Comparison of ENCODE assay signal across 8 cellular contexts in genomic region chr2:74472945-74473258, GRCh38. TPM values are rescaled to one million over a fixed set of nuclear protein-coding genes. Genes with fewer than 3 reads are reported as not detected.
A peak's percentile ranks its signal among the peaks of the same experiment; 100 is the strongest.
DNase-seq lines count a peak whose midpoint lies in the region; ATAC-seq and TF ChIP-seq lines count a peak whose summit lies in the region.

No MANE protein-coding gene starts in this region.

- H3K36me3 Mint-ChIP-seq in IgD-negative memory B cell (peaks cover 4% of the 10 kb centered on the region), naive B cell (peaks cover 0 to 17% of the 10 kb centered on the region in 2 donors)
- peaks cover 52% of the 10 kb centered on the region for H3K36me3 Mint-ChIP-seq in dendritic cell treated with granulocyte-macrophage colony-stimulating factor and Interleukin-4, amounts not matched to agents 40 ng/mL and 50 ng/mL, for 4 days (ENCODE audit: low read depth)

- H3K36me3 ChIP-seq in BJ (ENCODE audit: control insufficient read depth, insufficient read depth, low read length): peaks cover 17% of the 10 kb centered on the region

- H3K27me3 Mint-ChIP-seq in IgD-negative memory B cell: no peaks in the 10 kb centered on the region
- H3K27me3 Mint-ChIP-seq in dendritic cell treated with granulocyte-macrophage colony-stimulating factor and Interleukin-4, amounts not matched to agents 40 ng/mL and 50 ng/mL, for 4 days: no peaks in the 10 kb centered on the region
- no peaks in the 10 kb centered on the region for H3K27me3 Mint-ChIP-seq in naive B cell

- TF ChIP-seq CTCF in BJ (IDR thresholded peaks at IDR 0.05; ENCODE audit: insufficient read depth, low read depth, low read length): no peak

- DNase-seq in BJ (ENCODE audit: low read depth) (no peak), naive B cell (no peak), NCI-H510A (lab: John Stamatoyannopoulos, UW) (no peak)

- no peaks in the 10 kb centered on the region for H3K9me3 Mint-ChIP-seq in IgD-negative memory B cell
- H3K9me3 Mint-ChIP-seq in dendritic cell treated with granulocyte-macrophage colony-stimulating factor and Interleukin-4, amounts not matched to agents 40 ng/mL and 50 ng/mL, for 4 days: no peaks in the 10 kb centered on the region
- H3K9me3 Mint-ChIP-seq in naive B cell: no peaks in the 10 kb centered on the region

- POLR2A ChIA-PET in BJ (lab: Charles Lee): interaction anchor here (0.9 kb wide), 1 partner anchor 18 kb away, joined by 3 read pairs; the partner anchor contains the start of gene INO80B

- peak overlapping the region; percentile 76 for H3K4me3 ChIP-seq in BJ (ENCODE audit: low read depth, low read length)

- no peaks in the 10 kb centered on the region for H3K27me3 ChIP-seq in BJ (ENCODE audit: control insufficient read depth, insufficient read depth, low read length)

- CTCF ChIA-PET in BJ (lab: Yijun Ruan, JAX): interaction anchor here (0.8 to 2.7 kb wide), 4 partner anchors 9 to 116 kb away, joined by 3 to 10 read pairs (median 4); partner anchors contain the start of genes CCDC142 and TTC31

- H3K27ac Mint-ChIP-seq in IgD-negative memory B cell (peak overlapping the region; percentile 97 to 99 (median 98)), naive B cell (peak overlapping the region; percentile 96 to 98 (median 98))
- H3K27ac Mint-ChIP-seq in dendritic cell treated with granulocyte-macrophage colony-stimulating factor and Interleukin-4, amounts not matched to agents 40 ng/mL and 50 ng/mL, for 4 days: peak overlapping the region; percentile 97

- H3K4me3 Mint-ChIP-seq in IgD-negative memory B cell (peak overlapping the region; percentile 91 to 97 (median 93)), naive B cell (peak overlapping the region; percentile 92 to 98 (median 97))
- H3K4me3 Mint-ChIP-seq in dendritic cell treated with granulocyte-macrophage colony-stimulating factor and Interleukin-4, amounts not matched to agents 40 ng/mL and 50 ng/mL, for 4 days: peak overlapping the region; percentile 96

- no peak for ATAC-seq in naive B cell (ENCODE audit: low read depth in 2 of 2)
- ATAC-seq in HG02610 (IDR thresholded peaks at IDR 0.05; ENCODE audit: unreplicated experiment): no peak
- ATAC-seq in HG02885 (IDR thresholded peaks at IDR 0.05; ENCODE audit: poor library complexity, unreplicated experiment): no peak
- ATAC-seq in GM21360 (IDR thresholded peaks at IDR 0.05; ENCODE audit: unreplicated experiment): no peak

- peaks cover 9 to 21% (median 10%) of the 10 kb centered on the region in 3 donors for H3K4me1 Mint-ChIP-seq in IgD-negative memory B cell
- peaks cover 43% of the 10 kb centered on the region for H3K4me1 Mint-ChIP-seq in dendritic cell treated with granulocyte-macrophage colony-stimulating factor and Interleukin-4, amounts not matched to agents 40 ng/mL and 50 ng/mL, for 4 days (ENCODE audit: low read depth)
- H3K4me1 Mint-ChIP-seq in naive B cell: peaks cover 21 to 31% (median 21%) of the 10 kb centered on the region in 3 donors

- intact Hi-C loops in dendritic cell treated with granulocyte-macrophage colony-stimulating factor and Interleukin-4, amounts not matched to agents 40 ng/mL and 50 ng/mL, for 4 days (cut with micrococcal nuclease): loop anchor here (1.0 kb wide), 2 partner anchors 9 to 15 kb away; partner anchors contain the start of genes CCDC142 and WBP1

RNA-seq across cellular contexts. Expression of gene MRPL53, which starts 0.4 kb away (rescaled TPM):
- polyA plus RNA-seq in BJ (2011; rRNA removed) (38.9 and 41.2 TPM in 2 replicates), IgD-negative memory B cell (144 TPM), naive B cell (ENCODE audit: low read depth in 6 of 6) (100 to 1,000 TPM in 5 of 6 donors, 10 to 100 TPM in 1; 76.6 to 172 (median 136) TPM)
- 16.9 TPM in 2 replicates for polyA minus RNA-seq in BJ (2011; rRNA and poly(A)+ RNA removed)

RNA-seq across cellular contexts. Expression of gene MOGS, which starts 7.7 kb away (rescaled TPM):
- polyA plus RNA-seq in BJ (2011; rRNA removed): 35.5 and 59.5 TPM in 2 replicates
- 38.3 and 44.2 TPM in 2 replicates for polyA minus RNA-seq in BJ (2011; rRNA and poly(A)+ RNA removed)
- polyA plus RNA-seq in IgD-negative memory B cell: 37.7 TPM
- polyA plus RNA-seq in naive B cell (ENCODE audit: low read depth in 6 of 6): 10 to 100 TPM; 26.6 to 42.1 (median 34.5) TPM

RNA-seq across cellular contexts. Expression of gene CCDC142, which starts 9.9 kb away (rescaled TPM):
- 4.5 and 6.2 TPM in 2 replicates for polyA plus RNA-seq in BJ (2011; rRNA removed)
- 15.6 and 21.0 TPM in 2 replicates for polyA minus RNA-seq in BJ (2011; rRNA and poly(A)+ RNA removed)
- polyA plus RNA-seq in IgD-negative memory B cell: 9.2 TPM
- polyA plus RNA-seq in naive B cell (ENCODE audit: low read depth in 6 of 6): 10 to 100 TPM in 4 of 6 donors, 1 to 10 TPM in 2; 5.9 to 25.9 (median 12.0) TPM

RNA-seq across cellular contexts. Expression of gene TTC31, which starts 10.0 kb away (rescaled TPM):
- polyA plus RNA-seq in BJ (2011; rRNA removed) (19.4 and 26.0 TPM in 2 replicates), IgD-negative memory B cell (26.4 TPM), naive B cell (ENCODE audit: low read depth in 6 of 6) (10 to 100 TPM; 20.7 to 31.8 (median 25.6) TPM)
- 11.4 and 19.4 TPM in 2 replicates for polyA minus RNA-seq in BJ (2011; rRNA and poly(A)+ RNA removed)

RNA-seq across cellular contexts. Expression of gene WBP1, which starts 14.7 kb away (rescaled TPM):
- polyA plus RNA-seq in BJ (2011; rRNA removed) (55.7 and 92.0 TPM in 2 replicates), IgD-negative memory B cell (39.5 TPM), naive B cell (ENCODE audit: low read depth in 6 of 6) (10 to 100 TPM; 30.0 to 46.1 (median 41.3) TPM)
- 14.9 and 29.2 TPM in 2 replicates for polyA minus RNA-seq in BJ (2011; rRNA and poly(A)+ RNA removed)
